In the genomic region with DNA sequence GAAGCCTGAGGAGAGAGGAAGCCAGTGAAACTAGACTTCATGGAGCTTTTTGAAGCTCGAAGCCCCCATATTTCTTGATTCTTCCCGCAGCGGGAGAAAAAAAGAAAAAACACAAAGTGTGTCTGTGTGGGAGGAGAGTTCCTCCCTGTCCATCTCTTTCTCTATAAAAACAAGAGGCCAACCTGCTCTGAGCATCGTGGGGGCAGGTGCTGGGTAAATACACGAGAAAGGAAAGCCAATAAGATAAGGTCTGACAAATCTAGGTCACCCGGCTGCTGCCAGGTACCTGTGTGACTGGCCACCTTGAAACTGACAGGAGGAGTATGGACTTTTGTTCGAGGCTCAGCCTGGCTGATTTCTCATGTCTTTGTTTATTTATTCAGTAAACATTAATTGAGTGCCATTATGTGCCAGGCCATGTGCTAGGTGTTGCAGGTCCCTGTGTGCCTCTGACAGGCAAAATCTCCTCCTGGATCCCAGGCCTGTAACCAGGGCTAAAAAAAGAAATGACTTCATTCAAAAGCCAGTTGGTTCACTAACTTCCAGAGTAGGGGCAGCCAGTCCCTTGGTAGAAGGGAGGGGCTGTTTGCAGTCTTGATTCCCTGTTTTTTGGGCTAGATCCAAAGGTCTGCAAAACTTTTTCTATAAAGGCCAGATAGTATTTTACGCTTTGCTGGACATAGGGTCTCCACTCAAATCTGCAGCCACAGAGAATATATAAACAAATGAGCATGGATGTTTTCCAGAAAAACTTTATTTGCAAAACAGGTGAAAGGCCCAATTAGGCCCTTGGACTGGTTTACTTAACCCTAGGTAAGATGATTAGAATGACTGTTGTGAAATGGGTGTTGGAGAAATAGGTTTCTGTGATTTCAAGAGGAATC, we compare ENCODE assay signal across 8 cellular contexts. TPM values are rescaled to one million over a fixed set of nuclear protein-coding genes. Genes with fewer than 3 reads are reported as not detected.
A peak's percentile ranks its signal among the peaks of the same experiment; 100 is the strongest.
DNase-seq lines count a peak whose midpoint lies in the region; ATAC-seq and TF ChIP-seq lines count a peak whose summit lies in the region.

No MANE protein-coding gene starts in this region.

- H3K4me1 ChIP-seq in skeletal muscle tissue (ENCODE audit: control insufficient read depth in 3 of 3, insufficient read depth in 3 of 3, low read length in 3 of 3): peaks cover 91 to 98% (median 92%) of the 10 kb centered on the region in 3 donors

- no peaks in the 10 kb centered on the region for H3K36me3 ChIP-seq in WERI-Rb-1
- no peaks in the 10 kb centered on the region for H3K36me3 ChIP-seq in skeletal muscle tissue (ENCODE audit: control insufficient read depth in 3 of 3, insufficient read depth in 3 of 3, low read length in 3 of 3)

- H3K4me3 ChIP-seq in WERI-Rb-1 (ENCODE audit: low read depth, low read length) (no peak overlapping the region), skeletal muscle tissue (ENCODE audit: low read length in 3 of 3) (peak overlapping the region; percentile 17 to 37 (median 31))

- H3K27me3 ChIP-seq in WERI-Rb-1 (ENCODE audit: insufficient read depth, low read depth, severe bottlenecking) (no peaks in the 10 kb centered on the region), skeletal muscle tissue (ENCODE audit: control insufficient read depth in 3 of 3, insufficient read depth in 3 of 3, low read length in 3 of 3) (no peaks in the 10 kb centered on the region)

- peak overlapping the region; percentile 97 for H3K27ac ChIP-seq in WERI-Rb-1
- H3K27ac ChIP-seq in skeletal muscle tissue (ENCODE audit: low read depth, low read length): peak overlapping the region; percentile 96

- H3K9ac ChIP-seq in skeletal muscle tissue (ENCODE audit: low read depth in 1 of 3, low read length in 3 of 3): peak overlapping the region; percentile 66 to 78 (median 74)

- intact Hi-C loops in left ventricle myocardium superior (cut with micrococcal nuclease): loop anchor here (5.0 kb wide), 1 partner anchor 35 kb away; the partner anchor contains the start of gene YPEL2

- DNase-seq in activated effector memory CD4-positive, alpha-beta T cell treated with Interleukin-2 at 50 U/mL for 16 hours: peak; percentile 11
- no peak for DNase-seq in activated effector memory CD4-positive, alpha-beta T cell treated with anti-CD3 and anti-CD28 coated beads, Interleukin-2, amount 50 U/mL, for 16 hours
- DNase-seq in WERI-Rb-1: peak; percentile 69
- DNase-seq in left ventricle myocardium superior: peak; percentile 47
- no peak for DNase-seq in CD1c-positive myeloid dendritic cell (ENCODE audit: extremely low spot score)

- ATAC-seq in left ventricle myocardium superior: peak; percentile 80
- no peak for ATAC-seq in HG03159 (IDR thresholded peaks at IDR 0.05; ENCODE audit: unreplicated experiment)
- ATAC-seq in HG02610 (IDR thresholded peaks at IDR 0.05; ENCODE audit: unreplicated experiment): no peak

- TF ChIP-seq CTCF in WERI-Rb-1 (IDR thresholded peaks at IDR 0.05; ENCODE audit: low read depth, low read length): no peak

- H3K9me3 ChIP-seq in WERI-Rb-1 (ENCODE audit: severe bottlenecking) (no peaks in the 10 kb centered on the region), skeletal muscle tissue (ENCODE audit: control insufficient read depth in 3 of 3, low read length in 3 of 3) (no peaks in the 10 kb centered on the region)

RNA-seq across cellular contexts. Expression of gene YPEL2, which starts 35.6 kb away (rescaled TPM):
- total RNA-seq in left ventricle myocardium superior (38.9 TPM), skeletal muscle tissue (21.9 TPM)

Comparison
In these comparisons a context has a peak if more than half of its experiments do, and no peak if none do; other contexts are left out.
1. DNase-seq: peak in activated effector memory CD4-positive, alpha-beta T cell treated with Interleukin-2 at 50 U/mL for 16 hours (single experiment), WERI-Rb-1 (single experiment) and left ventricle myocardium superior (single experiment); none in activated effector memory CD4-positive, alpha-beta T cell treated with anti-CD3 and anti-CD28 coated beads, Interleukin-2, amount 50 U/mL, for 16 hours (single experiment) and CD1c-positive myeloid dendritic cell (single experiment).